In genomic region chr13:108733141-108733540, GRCh38 we compare ENCODE assay signal across 29 cellular contexts.
"Had no signal": no experiment of that assay in that cellular context is flagged by ENCODE, and none has a peak within 500 bp of the region (broad histone marks: within the 10 kb centered on the region; RNA-seq: fewer than 3 reads in every experiment).

No MANE protein-coding gene starts in this region.

- H3K36me3 Mint-ChIP-seq: naive thymus-derived CD8-positive, alpha-beta T cell; stimulated activated naive B cell treated with anti-CD40 and anti-IgM and Interleukin-4, amounts not matched to agents 10 μg/mL and 1 μg/mL and 100 μg/mL, for 72 hours had no signal

- DNase-seq: kidney; left colon; left lung; lower lobe of right lung; mammary epithelial cell; mesenchymal stem cell; naive thymus-derived CD8-positive, alpha-beta T cell; nucleus accumbens; pancreas; posterior cingulate gyrus; psoas muscle; right cardiac atrium; stimulated activated CD4-positive, alpha-beta T cell treated with anti-CD3 and anti-CD28 coated beads, Interleukin-12 subunit alpha, Interleukin-12 subunit beta, amount 100 ng/mL, for 4 hours; stimulated activated CD4-positive, alpha-beta T cell treated with anti-CD3 and anti-CD28 coated beads, Interleukin-15, amount 100 ng/mL, for 24 hours; stimulated activated CD4-positive, alpha-beta T cell treated with anti-CD3 and anti-CD28 coated beads, Interleukin-2, amount 100 ng/mL, for 24 hours; stimulated activated CD4-positive, alpha-beta T cell treated with anti-CD3 and anti-CD28 coated beads, Interleukin-4, amount 100 ng/mL, for 1 hour; stimulated activated naive B cell treated with anti-CD40 and anti-IgM and Interleukin-4, amounts not matched to agents 10 μg/mL and 1 μg/mL and 100 μg/mL, for 72 hours; stimulated activated naive CD8-positive, alpha-beta T cell treated with anti-CD3 and anti-CD28 coated beads, Interleukin-15, Interleukin-2, amounts not matched to agents 100 U/mL and 50 U/mL, for 24 hours; stomach; testis; thyroid gland; trophoblast cell; upper lobe of right lung had no signal

- H3K27me3 Mint-ChIP-seq: stimulated activated naive B cell treated with anti-CD40 and anti-IgM and Interleukin-4, amounts not matched to agents 10 μg/mL and 1 μg/mL and 100 μg/mL, for 72 hours had no signal

- H2AFZ ChIP-seq: hepatocyte had no signal

- H3K9me3 ChIP-seq: lower lobe of right lung, pancreas, psoas muscle, stomach, testis, thyroid gland, upper lobe of right lung had no signal

- H3K4me1 ChIP-seq: left lung, lower lobe of right lung, pancreas, psoas muscle, stomach, testis, thyroid gland, upper lobe of right lung had no signal

- H3K36me3 ChIP-seq: left lung, lower lobe of right lung, pancreas, stomach, thyroid gland, upper lobe of right lung had no signal

- H3K4me3 Mint-ChIP-seq: naive thymus-derived CD8-positive, alpha-beta T cell; nephron; neural crest cell; stimulated activated naive B cell treated with anti-CD40 and anti-IgM and Interleukin-4, amounts not matched to agents 10 μg/mL and 1 μg/mL and 100 μg/mL, for 72 hours had no signal

- H3K27me3 ChIP-seq: hepatocyte, left lung, pancreas, stomach, testis, thyroid gland, upper lobe of right lung had no signal

- H3K4me1 Mint-ChIP-seq: naive thymus-derived CD8-positive, alpha-beta T cell; nephron; neural crest cell; stimulated activated naive B cell treated with anti-CD40 and anti-IgM and Interleukin-4, amounts not matched to agents 10 μg/mL and 1 μg/mL and 100 μg/mL, for 72 hours had no signal

- ATAC-seq: left colon; left lung; lower lobe of right lung; naive thymus-derived CD8-positive, alpha-beta T cell; pancreas; psoas muscle; right cardiac atrium; sciatic nerve; stimulated activated naive B cell treated with anti-CD40 and anti-IgM and Interleukin-4, amounts not matched to agents 10 μg/mL and 1 μg/mL and 100 μg/mL, for 72 hours; stimulated activated naive CD8-positive, alpha-beta T cell treated with anti-CD3 and anti-CD28 coated beads, Interleukin-15, Interleukin-2, amounts not matched to agents 100 U/mL and 50 U/mL, for 24 hours; upper lobe of right lung had no signal

- H3K27ac Mint-ChIP-seq: naive thymus-derived CD8-positive, alpha-beta T cell; nephron; stimulated activated naive B cell treated with anti-CD40 and anti-IgM and Interleukin-4, amounts not matched to agents 10 μg/mL and 1 μg/mL and 100 μg/mL, for 72 hours had no signal

- FAIRE-seq: kidney, pancreas, urothelium cell line had no signal

- H3K4me2 ChIP-seq: hepatocyte had no signal

- H3K27ac ChIP-seq: hepatocyte, left lung, lower lobe of right lung, pancreas, psoas muscle, skin epidermis, stomach, testis, thyroid gland, upper lobe of right lung had no signal

- H3K79me2 ChIP-seq: hepatocyte had no signal

- H3K4me3 ChIP-seq: hepatocyte, left lung, lower lobe of right lung, pancreas, psoas muscle, skin epidermis, stomach, testis, thyroid gland, upper lobe of right lung had no signal
